In the genomic region with DNA sequence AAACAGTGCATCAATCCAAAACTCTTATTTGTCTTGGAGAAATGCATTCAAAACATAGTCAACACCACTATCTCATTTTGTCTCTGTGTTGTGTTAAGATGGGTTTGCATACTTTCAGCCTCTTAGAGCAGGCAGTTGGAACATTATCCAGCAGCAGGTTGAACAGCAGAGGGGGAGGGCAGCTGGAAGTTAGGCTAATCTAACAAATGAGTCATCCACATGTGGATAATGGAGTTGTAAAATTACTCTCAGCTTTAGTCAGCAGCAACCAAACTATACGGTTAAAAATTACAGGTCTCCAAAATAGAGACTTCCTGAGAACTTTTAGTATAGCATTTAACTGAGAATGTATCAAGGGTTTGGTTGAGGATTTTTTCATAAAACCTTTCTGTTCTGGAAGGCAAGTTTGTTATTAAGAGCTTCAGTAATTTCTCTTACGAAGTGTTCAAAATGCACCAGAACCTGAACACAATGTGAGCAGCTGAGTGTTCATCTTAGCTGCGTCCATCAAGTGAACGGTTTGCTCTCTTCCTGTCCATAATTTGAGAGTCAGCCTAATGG, we compare ENCODE assay signal across 8 cellular contexts. TPM values are rescaled to one million over a fixed set of nuclear protein-coding genes. Genes with fewer than 3 reads are reported as not detected.
A peak's percentile ranks its signal among the peaks of the same experiment; 100 is the strongest.
DNase-seq lines count a peak whose midpoint lies in the region; TF ChIP-seq lines count a peak whose summit lies in the region.

No MANE protein-coding gene starts in this region.

- TF ChIP-seq CTCF in cardiac fibroblast (IDR thresholded peaks at IDR 0.05; ENCODE audit: low read depth, low read length) (no peak), ovary (IDR thresholded peaks at IDR 0.05) (no peak)

- no peaks in the 10 kb centered on the region for H3K27me3 ChIP-seq in ovary
- no peaks in the 10 kb centered on the region for H3K27me3 ChIP-seq in effector memory CD4-positive, alpha-beta T cell (replicated peaks; ENCODE audit: control insufficient read depth, insufficient read depth, low read length, poor library complexity, severe bottlenecking)

- peaks cover 8% of the 10 kb centered on the region for H3K4me1 ChIP-seq in ovary (ENCODE audit: insufficient read depth)
- no peaks in the 10 kb centered on the region for H3K4me1 ChIP-seq in effector memory CD4-positive, alpha-beta T cell (ENCODE audit: control insufficient read depth, insufficient read depth, low read length, poor library complexity, severe bottlenecking)

- no peak for TF ChIP-seq EP300 in ovary (IDR thresholded peaks at IDR 0.05)

- intact Hi-C loops in ovary (cut with DNase I), result no loop called here

- H3K4me3 ChIP-seq in cardiac fibroblast (replicated peaks in 1 of 2; ENCODE audit: low read depth in 2 of 2, low read length in 2 of 2) (no peak overlapping the region), ovary (no peak overlapping the region)
- no peak overlapping the region for H3K4me3 ChIP-seq in effector memory CD4-positive, alpha-beta T cell (ENCODE audit: insufficient read depth, low read depth, low read length, poor library complexity, severe bottlenecking)

- WGBS in ovary, 3 donors, result 36 to 39% (median 39%) methylated on average over 4 of the region's 4 CpGs

- no peak for TF ChIP-seq POLR2A in ovary (IDR thresholded peaks at IDR 0.05)

- H3K36me3 ChIP-seq in ovary, result no peaks in the 10 kb centered on the region
- H3K36me3 ChIP-seq in effector memory CD4-positive, alpha-beta T cell (ENCODE audit: control insufficient read depth, insufficient read depth, low read length), result no peaks in the 10 kb centered on the region

- peak; percentile 21 for DNase-seq in NCI-H82 (lab: John Stamatoyannopoulos, UW)
- DNase-seq in NCI-H82 treated with DMSO at 0.1 percent for 48 hours (lab: John Stamatoyannopoulos, UW; ENCODE audit: unreplicated experiment), result no peak
- peak; percentile 45 for DNase-seq in NCI-H2196 treated with DMSO at 0.1 percent for 48 hours (lab: John Stamatoyannopoulos, UW; ENCODE audit: unreplicated experiment)
- DNase-seq in cardiac fibroblast (ENCODE audit: low read depth in 2 of 2), result peak; percentile 75 to 78
- peak in 3 of 5 donors; percentile 43 to 61 (median 51) for DNase-seq in ovary
- DNase-seq in effector memory CD4-positive, alpha-beta T cell, result no peak
- no peak for DNase-seq in KG1 (lab: John Stamatoyannopoulos, UW)
- DNase-seq in activated naive CD4-positive, alpha-beta T cell (lab: John Stamatoyannopoulos, UW), result no peak

- peak overlapping the region in 1 of 2 donors; percentile 35 for H3K27ac ChIP-seq in ovary
- H3K27ac ChIP-seq in effector memory CD4-positive, alpha-beta T cell (ENCODE audit: insufficient read depth, low read length, poor library complexity, severe bottlenecking), result no peak overlapping the region

- H3K9me3 ChIP-seq in ovary, result no peaks in the 10 kb centered on the region
- H3K9me3 ChIP-seq in effector memory CD4-positive, alpha-beta T cell (ENCODE audit: control insufficient read depth, low read length), result no peaks in the 10 kb centered on the region

RNA-seq across cellular contexts. Expression of a gene that starts 46.3 kb away (rescaled TPM):
- total RNA-seq in ovary, result 10 to 100 TPM; 22.3 to 67.6 (median 45.0) TPM
- 10 to 100 TPM in 1 of 2 donors, 1 to 10 TPM in 1; 9.1 to 34.4 TPM for polyA plus RNA-seq in ovary

Comparison
In these comparisons a context has a peak if more than half of its experiments do, and no peak if none do; other contexts are left out.
1. DNase-seq: peak in NCI-H82 (single experiment), NCI-H2196 treated with DMSO at 0.1 percent for 48 hours (single experiment), cardiac fibroblast (2 of 2) and ovary (3 of 5); none in NCI-H82 treated with DMSO at 0.1 percent for 48 hours (single experiment), effector memory CD4-positive, alpha-beta T cell (0 of 3), KG1 (single experiment) and activated naive CD4-positive, alpha-beta T cell (0 of 4).